10 cellular contexts compared by ENCODE assay signal in genomic region chr6:42692151-42692911, GRCh38. TPM values are rescaled to one million over a fixed set of nuclear protein-coding genes. Genes with fewer than 3 reads are reported as not detected.
DNase-seq lines count a peak whose midpoint lies in the region; ATAC-seq and TF ChIP-seq lines count a peak whose summit lies in the region.
"Had no signal": no experiment of that assay in that cellular context is flagged by ENCODE, and none has a peak within 500 bp of the region (broad histone marks: within the 10 kb centered on the region; RNA-seq: fewer than 3 reads in every experiment).

No MANE protein-coding gene starts in this region.

- no peak for TF ChIP-seq EP300 in upper lobe of left lung (IDR thresholded peaks at IDR 0.05)

- peak overlapping the region; percentile 44 for H3K27ac Mint-ChIP-seq in activated naive CD4-positive, alpha-beta T cell treated with anti-CD3 and anti-CD28 coated beads for 36 hours

- no peak overlapping the region for H3K4me3 Mint-ChIP-seq in activated naive CD4-positive, alpha-beta T cell treated with anti-CD3 and anti-CD28 coated beads for 36 hours

- DNase-seq in activated naive CD4-positive, alpha-beta T cell treated with anti-CD3 and anti-CD28 coated beads for 36 hours, result peak; percentile 27
- DNase-seq in activated naive CD4-positive, alpha-beta T cell treated with Interleukin-2 at 50 U/mL for 16 hours, result no peak
- peak; percentile 62 to 89 (median 78) for DNase-seq in adrenal gland
- peak; percentile 91 for DNase-seq in kidney glomerular epithelial cell (lab: John Stamatoyannopoulos, UW)
- DNase-seq in upper lobe of left lung, result peak in 1 of 2 donors; percentile 38
- no peak for DNase-seq in NCI-H1048 (lab: John Stamatoyannopoulos, UW)
- DNase-seq: COR-L47, NCI-H1092 treated with DMSO at 0.1 percent for 48 hours had no signal

- TF ChIP-seq POLR2A in adrenal gland (IDR thresholded peaks at IDR 0.05), result no peak
- no peak for TF ChIP-seq POLR2A in upper lobe of left lung (IDR thresholded peaks at IDR 0.05)

- H3K36me3 ChIP-seq in adrenal gland (replicated peaks in 1 of 2), result peaks cover 0 to 57% of the 10 kb centered on the region in 2 donors
- peaks cover 17 to 73% (median 39%) of the 10 kb centered on the region in 4 donors for H3K36me3 ChIP-seq in upper lobe of left lung

- H3K27ac ChIP-seq in adrenal gland (peak overlapping the region in 3 of 5 donors; percentile 14 to 43 (median 42)), upper lobe of left lung (peak overlapping the region; percentile 11 to 72 (median 40))

- intact Hi-C loops in activated naive CD4-positive, alpha-beta T cell treated with anti-CD3 and anti-CD28 coated beads for 36 hours (cut with micrococcal nuclease), result no loop called here
- intact Hi-C loops in adrenal gland (cut with DNase I), result no loop called here

- peak in 1 of 2 donors; percentile 67 for ATAC-seq in upper lobe of left lung (ENCODE audit: low FRiP score in 2 of 2)
- ATAC-seq in GM19035 (IDR thresholded peaks at IDR 0.05; ENCODE audit: unreplicated experiment), result no peak
- ATAC-seq in HG03159 (IDR thresholded peaks at IDR 0.05; ENCODE audit: unreplicated experiment), result no peak

- H3K4me1 ChIP-seq in adrenal gland (replicated peaks in 1 of 2) (peaks cover 0 to 7% of the 10 kb centered on the region in 2 donors), upper lobe of left lung (peaks cover 0 to 34% (median 12%) of the 10 kb centered on the region in 4 donors)

- H3K9me3 Mint-ChIP-seq in activated naive CD4-positive, alpha-beta T cell treated with anti-CD3 and anti-CD28 coated beads for 36 hours, result no peaks in the 10 kb centered on the region

- no peaks in the 10 kb centered on the region for H3K27me3 Mint-ChIP-seq in activated naive CD4-positive, alpha-beta T cell treated with anti-CD3 and anti-CD28 coated beads for 36 hours (ENCODE audit: low read depth)

- CTCF ChIA-PET in activated naive CD4-positive, alpha-beta T cell treated with anti-CD3 and anti-CD28 coated beads for 36 hours (lab: Charles Lee), result interaction anchor here (0.6 to 2.2 kb wide), 11 partner anchors 10 to 208 kb away, joined by 3 to 11 read pairs (median 5); no protein-coding TSS in a partner anchor

- no peak for TF ChIP-seq CTCF in adrenal gland (IDR thresholded peaks at IDR 0.05)
- no peak for TF ChIP-seq CTCF in upper lobe of left lung (IDR thresholded peaks at IDR 0.05)

- H3K4me3 ChIP-seq in adrenal gland, result no peak overlapping the region
- H3K4me3 ChIP-seq in upper lobe of left lung, result no peak overlapping the region

- peaks cover 19% of the 10 kb centered on the region for H3K36me3 Mint-ChIP-seq in activated naive CD4-positive, alpha-beta T cell treated with anti-CD3 and anti-CD28 coated beads for 36 hours (ENCODE audit: low read depth)

- H3K9me3 ChIP-seq in adrenal gland (replicated peaks in 1 of 3) (no peaks in the 10 kb centered on the region), upper lobe of left lung (no peaks in the 10 kb centered on the region)

- WGBS in adrenal gland, 4 donors, result 38 to 64% (median 50%) methylated on average over 4 of the region's 4 CpGs
- WGBS in upper lobe of left lung, 2 donors, result 73 to 74% methylated on average over 4 of the region's 4 CpGs

- H3K27me3 ChIP-seq in adrenal gland, result no peaks in the 10 kb centered on the region
- no peaks in the 10 kb centered on the region for H3K27me3 ChIP-seq in upper lobe of left lung

- peaks cover 38% of the 10 kb centered on the region for H3K4me1 Mint-ChIP-seq in activated naive CD4-positive, alpha-beta T cell treated with anti-CD3 and anti-CD28 coated beads for 36 hours (ENCODE audit: low read depth)

RNA-seq across cellular contexts. Expression of gene PRPH2, which starts 30.1 kb away (rescaled TPM):
- total RNA-seq in activated naive CD4-positive, alpha-beta T cell treated with anti-CD3 and anti-CD28 coated beads for 36 hours, result not detected
- total RNA-seq in adrenal gland (1 to 10 TPM in 4 of 8 donors, under 1 TPM in 3, not detected in 1; 0.48 to 2.5 (median 1.3) TPM), upper lobe of left lung (1 to 10 TPM in 2 of 6 donors, under 1 TPM in 3, not detected in 1; 0.59 to 4.2 (median 0.76) TPM)
- under 1 TPM; 0.47 to 0.97 (median 0.84) TPM for polyA plus RNA-seq in adrenal gland

RNA-seq across cellular contexts. Expression of gene TBCC, which starts 53.6 kb away (rescaled TPM):
- total RNA-seq in activated naive CD4-positive, alpha-beta T cell treated with anti-CD3 and anti-CD28 coated beads for 36 hours, result 10 to 100 TPM; 12.6 to 12.9 TPM
- 10 to 100 TPM; 19.5 to 44.8 (median 28.0) TPM for total RNA-seq in adrenal gland
- polyA plus RNA-seq in adrenal gland, result 10 to 100 TPM; 15.7 to 33.1 (median 29.9) TPM
- 10 to 100 TPM; 14.3 to 34.7 (median 24.2) TPM for total RNA-seq in upper lobe of left lung

Comparison
In these comparisons a context has a peak if more than half of its experiments do, and no peak if none do; other contexts are left out.
1. DNase-seq: peak in activated naive CD4-positive, alpha-beta T cell treated with anti-CD3 and anti-CD28 coated beads for 36 hours (single experiment), adrenal gland (7 of 7) and kidney glomerular epithelial cell (single experiment); none in activated naive CD4-positive, alpha-beta T cell treated with Interleukin-2 at 50 U/mL for 16 hours (single experiment) and NCI-H1048 (single experiment).